ENCODE assay signal across 8 cellular contexts in the genomic region with DNA sequence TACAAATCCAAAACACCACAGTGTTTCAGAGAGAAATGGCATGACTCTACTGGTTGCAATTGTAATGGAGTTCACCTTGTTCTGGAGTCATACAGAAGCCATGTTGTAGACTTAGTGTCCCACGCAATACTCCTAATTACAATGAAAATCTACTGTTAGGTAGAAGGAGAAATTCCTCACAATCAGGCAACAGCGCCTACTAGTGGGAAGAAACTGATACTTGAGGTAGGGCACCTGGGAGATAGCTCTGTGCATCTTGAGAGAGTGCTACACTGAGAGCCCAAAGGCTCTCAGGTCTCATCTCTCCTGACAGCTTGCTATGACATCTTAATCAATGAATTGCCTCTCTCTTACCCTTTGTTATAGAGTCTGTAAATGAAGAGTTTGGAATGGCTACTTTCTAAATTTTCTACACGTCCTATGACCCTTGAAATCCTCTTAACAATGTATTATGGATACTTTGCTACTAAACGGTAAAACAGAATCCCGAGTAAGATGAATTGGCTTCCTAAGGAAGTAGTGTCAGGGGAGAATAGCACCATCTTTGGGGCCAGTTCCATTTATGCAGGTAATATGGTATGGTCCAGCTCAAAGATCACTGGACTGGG.
A peak's percentile ranks its signal among the peaks of the same experiment; 100 is the strongest.
DNase-seq lines count a peak whose midpoint lies in the region; ATAC-seq, FAIRE-seq and TF ChIP-seq lines count a peak whose summit lies in the region.

No MANE protein-coding gene starts in this region.

- H3K4me1 ChIP-seq in neutrophil (ENCODE audit: control insufficient read depth in 1 of 2, insufficient read depth in 1 of 2, low read depth in 1 of 2, low read length in 1 of 2), result no peaks in the 10 kb centered on the region

- ATAC-seq in GM18858 (IDR thresholded peaks at IDR 0.05; ENCODE audit: unreplicated experiment) (no peak), HG03571 (IDR thresholded peaks at IDR 0.05; ENCODE audit: unreplicated experiment) (no peak)

- FAIRE-seq in H54 (lab: Jason Lieb, UNC), result peak; percentile 48

- DNase-seq in AML-193 (lab: John Stamatoyannopoulos, UW), result peak; percentile 66 to 70
- DNase-seq in H54 (ENCODE audit: insufficient read length, low spot score), result peak; percentile 2
- peak; percentile 39 for DNase-seq in T-helper 9 cell
- DNase-seq in cardiac fibroblast (ENCODE audit: low read depth in 2 of 2), result peak in 1 of 2 donors; percentile 37
- DNase-seq in NCI-H345 treated with DMSO at 0.1 percent for 48 hours (lab: John Stamatoyannopoulos, UW; ENCODE audit: unreplicated experiment), result no peak

- TF ChIP-seq CTCF in cardiac fibroblast (IDR thresholded peaks at IDR 0.05; ENCODE audit: low read depth, low read length) (peak; percentile 60), neutrophil (IDR thresholded peaks at IDR 0.05) (peak; percentile 66)

- H3K36me3 ChIP-seq in neutrophil, result no peaks in the 10 kb centered on the region

- no peaks in the 10 kb centered on the region for H3K27me3 ChIP-seq in neutrophil

- H3K27ac ChIP-seq in neutrophil, result no peak overlapping the region

- no peak for TF ChIP-seq POLR2A in H54 (IDR thresholded peaks at IDR 0.05; ENCODE audit: low read depth, low read length)

- H3K9me3 ChIP-seq in neutrophil, result no peaks in the 10 kb centered on the region

- H3K4me3 ChIP-seq in cardiac fibroblast (replicated peaks in 1 of 2; ENCODE audit: low read depth in 2 of 2, low read length in 2 of 2), result no peak overlapping the region
- H3K4me3 ChIP-seq in neutrophil (ENCODE audit: low read depth in 1 of 2, low read length in 1 of 2), result no peak overlapping the region
